Comparison of ENCODE assay signal across 16 cellular contexts in genomic region chr9:87878930-87879603, GRCh38. TPM values are rescaled to one million over a fixed set of nuclear protein-coding genes. Genes with fewer than 3 reads are reported as not detected.
A peak's percentile ranks its signal among the peaks of the same experiment; 100 is the strongest.
DNase-seq lines count a peak whose midpoint lies in the region; ATAC-seq and TF ChIP-seq lines count a peak whose summit lies in the region.
"Had no signal": no experiment of that assay in that cellular context is flagged by ENCODE, and none has a peak within 500 bp of the region (broad histone marks: within the 10 kb centered on the region; RNA-seq: fewer than 3 reads in every experiment).

No MANE protein-coding gene starts in this region.

- peaks cover 3% of the 10 kb centered on the region for H3K4me1 Mint-ChIP-seq in activated T-cell treated with anti-CD3 and anti-CD28 coated beads, Interleukin-2, amount 50 U/mL, for 4 hours (ENCODE audit: low read depth)
- H3K4me1 Mint-ChIP-seq in activated T-cell treated with anti-CD3 and anti-CD28 coated beads, Interleukin-2, amount 50 U/mL, for 24 hours (ENCODE audit: low read depth): peaks cover 10% of the 10 kb centered on the region
- H3K4me1 Mint-ChIP-seq: stimulated activated naive B cell treated with anti-CD40 and anti-IgM and Interleukin-4, amounts not matched to agents 10 μg/mL and 1 μg/mL and 100 μg/mL, for 72 hours had no signal

- H3K27ac ChIP-seq in RWPE1: no peak overlapping the region
- H3K27ac ChIP-seq: adrenal gland had no signal

- no peak overlapping the region for H3K27ac Mint-ChIP-seq in activated T-cell treated with anti-CD3 and anti-CD28 coated beads, Interleukin-2, amount 50 U/mL, for 24 hours
- H3K27ac Mint-ChIP-seq: H9; stimulated activated naive B cell treated with anti-CD40 and anti-IgM and Interleukin-4, amounts not matched to agents 10 μg/mL and 1 μg/mL and 100 μg/mL, for 72 hours had no signal

- H3K27me3 Mint-ChIP-seq in activated T-cell treated with anti-CD3 and anti-CD28 coated beads, Interleukin-2, amount 50 U/mL, for 4 hours (ENCODE audit: low read depth): peaks cover 10% of the 10 kb centered on the region
- peaks cover 16% of the 10 kb centered on the region for H3K27me3 Mint-ChIP-seq in activated T-cell treated with anti-CD3 and anti-CD28 coated beads, Interleukin-2, amount 50 U/mL, for 24 hours

- no peak for DNase-seq in activated T-cell treated with anti-CD3 and anti-CD28 coated beads, Interleukin-2, amount 50 U/mL, for 4 hours
- no peak for DNase-seq in activated T-cell treated with anti-CD3 and anti-CD28 coated beads, Interleukin-2, amount 50 U/mL, for 24 hours
- peak; percentile 53 for DNase-seq in RWPE1 (ENCODE audit: low spot score)
- peak; percentile 88 for DNase-seq in fibroblast of peridontal ligament (ENCODE audit: extremely low read depth)
- DNase-seq in superior temporal gyrus (ENCODE audit: extremely low spot score): peak; percentile 21
- DNase-seq in COR-L47 (lab: John Stamatoyannopoulos, UW): no peak
- no peak for DNase-seq in SK-N-DZ (ENCODE audit: low spot score)
- DNase-seq: activated CD4-positive, alpha-beta T cell treated with anti-CD3 and anti-CD28 coated beads, Interleukin-2, amount 50 U/mL, for 4 hours; adrenal gland; C1 segment of cervical spinal cord; H9; left ventricle myocardium superior; NCI-H446; stimulated activated naive B cell treated with anti-CD40 and anti-IgM and Interleukin-4, amounts not matched to agents 10 μg/mL and 1 μg/mL and 100 μg/mL, for 72 hours had no signal

- H3K36me3 Mint-ChIP-seq in activated T-cell treated with anti-CD3 and anti-CD28 coated beads, Interleukin-2, amount 50 U/mL, for 4 hours (ENCODE audit: insufficient read depth): no peaks in the 10 kb centered on the region
- no peaks in the 10 kb centered on the region for H3K36me3 Mint-ChIP-seq in activated T-cell treated with anti-CD3 and anti-CD28 coated beads, Interleukin-2, amount 50 U/mL, for 24 hours (ENCODE audit: low read depth)
- H3K36me3 Mint-ChIP-seq: stimulated activated naive B cell treated with anti-CD40 and anti-IgM and Interleukin-4, amounts not matched to agents 10 μg/mL and 1 μg/mL and 100 μg/mL, for 72 hours had no signal

- POLR2A ChIA-PET in RWPE1 (lab: Yijun Ruan, JAX; ENCODE audit: low non-redundant PET): no interaction called here

- H3K9me3 Mint-ChIP-seq in activated T-cell treated with anti-CD3 and anti-CD28 coated beads, Interleukin-2, amount 50 U/mL, for 4 hours: no peaks in the 10 kb centered on the region
- H3K9me3 Mint-ChIP-seq in activated T-cell treated with anti-CD3 and anti-CD28 coated beads, Interleukin-2, amount 50 U/mL, for 24 hours: no peaks in the 10 kb centered on the region

- H3K4me3 Mint-ChIP-seq in activated T-cell treated with anti-CD3 and anti-CD28 coated beads, Interleukin-2, amount 50 U/mL, for 4 hours: no peak overlapping the region
- no peak overlapping the region for H3K4me3 Mint-ChIP-seq in activated T-cell treated with anti-CD3 and anti-CD28 coated beads, Interleukin-2, amount 50 U/mL, for 24 hours
- H3K4me3 Mint-ChIP-seq: H9; stimulated activated naive B cell treated with anti-CD40 and anti-IgM and Interleukin-4, amounts not matched to agents 10 μg/mL and 1 μg/mL and 100 μg/mL, for 72 hours had no signal

- no peak for TF ChIP-seq CTCF in RWPE1 (conservative IDR thresholded peaks at IDR 0.05; ENCODE audit: low read depth)

- ATAC-seq in activated T-cell treated with anti-CD3 and anti-CD28 coated beads, Interleukin-2, amount 50 U/mL, for 4 hours: peak; percentile 57 to 74
- ATAC-seq in HG03565 (IDR thresholded peaks at IDR 0.05; ENCODE audit: unreplicated experiment): no peak
- ATAC-seq: left ventricle myocardium superior; stimulated activated naive B cell treated with anti-CD40 and anti-IgM and Interleukin-4, amounts not matched to agents 10 μg/mL and 1 μg/mL and 100 μg/mL, for 72 hours had no signal

- CTCF ChIA-PET in RWPE1 (lab: Yijun Ruan, JAX): interaction anchor here (0.6 kb wide), 1 partner anchor 13 kb away, joined by 3 read pairs; no protein-coding TSS in a partner anchor

RNA-seq across cellular contexts. Expression of gene SPATA31E1, which starts 3.6 kb away (rescaled TPM):
- not detected for total RNA-seq in activated T-cell treated with anti-CD3 and anti-CD28 coated beads, Interleukin-2, amount 50 U/mL, for 4 hours
- not detected in 2 replicates for polyA plus RNA-seq in SK-N-DZ (2014; cell fraction: cytosol; rRNA removed)
- polyA plus RNA-seq in SK-N-DZ (2014; cell fraction: nucleus; rRNA removed): not detected in 2 replicates
- total RNA-seq: adrenal gland, left ventricle myocardium superior had no signal
- polyA plus RNA-seq: adrenal gland, esophagus had no signal

RNA-seq across cellular contexts. Expression of gene SPATA31C1, which starts 38.7 kb away (rescaled TPM):
- total RNA-seq in activated T-cell treated with anti-CD3 and anti-CD28 coated beads, Interleukin-2, amount 50 U/mL, for 4 hours: not detected
- polyA plus RNA-seq in SK-N-DZ (2014; cell fraction: cytosol; rRNA removed): not detected in 2 replicates
- 0.05 TPM in 1 of 2 replicates, not detected in the other for polyA plus RNA-seq in SK-N-DZ (2014; cell fraction: nucleus; rRNA removed)
- total RNA-seq: adrenal gland, left ventricle myocardium superior had no signal
- polyA plus RNA-seq: adrenal gland, esophagus had no signal

Comparison
In these comparisons a context has a peak if more than half of its experiments do, and no peak if none do; other contexts are left out.
1. DNase-seq: peak in RWPE1 (single experiment), fibroblast of peridontal ligament (single experiment) and superior temporal gyrus (single experiment); none in activated T-cell treated with anti-CD3 and anti-CD28 coated beads, Interleukin-2, amount 50 U/mL, for 4 hours (single experiment), activated T-cell treated with anti-CD3 and anti-CD28 coated beads, Interleukin-2, amount 50 U/mL, for 24 hours (single experiment), COR-L47 (single experiment) and SK-N-DZ (single experiment).